ENCODE assay signal across 7 cellular contexts in the genomic region with DNA sequence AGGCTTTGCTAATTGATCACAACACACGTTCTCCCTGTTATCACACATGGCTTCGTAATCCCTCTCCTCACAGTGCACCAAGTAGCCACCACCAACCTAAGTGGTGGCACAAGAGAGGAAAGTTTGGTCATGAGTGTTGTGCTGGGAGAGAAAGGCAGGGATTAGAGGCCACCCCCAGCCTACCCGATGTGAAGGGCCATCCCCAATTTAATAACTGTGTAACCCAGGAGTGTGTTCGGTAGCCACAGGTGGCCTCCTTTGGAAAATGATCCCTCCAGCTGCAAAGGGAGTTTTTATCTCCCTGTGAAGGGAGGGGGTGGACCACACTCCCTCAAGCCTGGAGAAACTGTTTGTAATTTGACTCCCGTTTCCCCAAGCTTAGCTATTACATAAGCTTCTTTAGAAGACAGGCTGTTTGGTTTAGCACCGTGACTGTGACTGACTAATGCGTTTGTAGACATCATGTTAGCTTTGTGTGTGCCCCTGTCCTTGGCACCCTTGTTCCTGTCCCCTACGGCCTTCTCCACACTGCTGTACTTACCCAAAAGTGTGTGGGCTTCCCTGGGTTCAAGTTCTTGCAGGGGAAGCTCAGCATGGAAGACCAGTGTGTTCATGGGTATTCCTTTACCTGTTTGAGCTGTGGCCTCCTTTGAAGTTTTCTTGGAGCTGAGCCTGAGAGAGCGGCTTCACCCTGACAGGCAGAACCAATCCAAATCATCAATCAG. TPM values are rescaled to one million over a fixed set of nuclear protein-coding genes. Genes with fewer than 3 reads are reported as not detected.
DNase-seq lines count a peak whose midpoint lies in the region; ATAC-seq and TF ChIP-seq lines count a peak whose summit lies in the region.

No MANE protein-coding gene starts in this region.

- in situ Hi-C loops in GM23248 (cut with MboI) = no loop called here

- H3K4me3 ChIP-seq in GM23248 (no peak overlapping the region), spleen (no peak overlapping the region)

- H3K27ac ChIP-seq in GM23248 = no peak overlapping the region
- H3K27ac ChIP-seq in spleen = peak overlapping the region in 2 of 8 donors; percentile 16 to 32

- no peaks in the 10 kb centered on the region for H3K9me3 ChIP-seq in GM23248 (ENCODE audit: low read depth)
- peaks cover 0 to 7% (median 6%) of the 10 kb centered on the region in 8 donors for H3K9me3 ChIP-seq in spleen

- 3 to 5% methylated on average over 9 of the region's 9 CpGs for WGBS in GM23248 (ENCODE audit: low coverage in 1 of 2, low lambda C conversion rate in 2 of 2, missing lambda C conversion rate in 2 of 2), 2 experiments
- WGBS in spleen, 5 donors = 60 to 75% (median 68%) methylated on average over 9 of the region's 9 CpGs

- H4K20me1 ChIP-seq in GM23248 (ENCODE audit: insufficient read depth) = no peaks in the 10 kb centered on the region

- ATAC-seq in omental fat pad (ENCODE audit: low FRiP score) (peak; percentile 64), HG03571 (IDR thresholded peaks at IDR 0.05; ENCODE audit: unreplicated experiment) (no peak)

- H2AFZ ChIP-seq in GM23248 = no peak overlapping the region

- DNase-seq in GM23248 = peak; percentile 46
- peak; percentile 79 for DNase-seq in NCI-H146 treated with DMSO at 0.1 percent for 48 hours (lab: John Stamatoyannopoulos, UW; ENCODE audit: unreplicated experiment)
- peak; percentile 41 for DNase-seq in amniotic epithelial cell (ENCODE audit: low read depth)
- DNase-seq in omental fat pad (ENCODE audit: low spot score) = no peak
- DNase-seq in spleen = no peak
- no peak for DNase-seq in epidermal melanocyte (ENCODE audit: insufficient read length, low spot score)

- H3K9ac ChIP-seq in GM23248 = no peak overlapping the region

- H3K4me1 ChIP-seq in GM23248 (ENCODE audit: insufficient read depth) (no peaks in the 10 kb centered on the region), spleen (peaks cover 13 to 91% (median 52%) of the 10 kb centered on the region in 6 donors)

- intact Hi-C loops in spleen (cut with DNase I; ENCODE audit: low total_unique reads) = no loop called here

- H3K79me2 ChIP-seq in GM23248 (ENCODE audit: insufficient read depth) = no peaks in the 10 kb centered on the region

- no peak overlapping the region for H3K4me2 ChIP-seq in GM23248 (ENCODE audit: unreplicated experiment)

- H3F3A ChIP-seq in GM23248 (ENCODE audit: insufficient read depth) = no peaks in the 10 kb centered on the region

- H3K36me3 ChIP-seq in GM23248 (ENCODE audit: low read depth) = no peaks in the 10 kb centered on the region
- H3K36me3 ChIP-seq in spleen = peaks cover 0 to 72% (median 9%) of the 10 kb centered on the region in 6 donors

- peaks cover 35% of the 10 kb centered on the region for H3K27me3 ChIP-seq in GM23248 (replicated peaks; ENCODE audit: insufficient read depth)
- H3K27me3 ChIP-seq in spleen (replicated peaks in 1 of 7) = no peaks in the 10 kb centered on the region

- TF ChIP-seq POLR2A in spleen (IDR thresholded peaks at IDR 0.05) = no peak

- TF ChIP-seq CTCF in omental fat pad (IDR thresholded peaks at IDR 0.05) = no peak
- no peak for TF ChIP-seq CTCF in spleen (IDR thresholded peaks at IDR 0.05 in 8 of 11, conservative IDR thresholded peaks at IDR 0.05 in 3 of 11)

- H3K9me2 ChIP-seq in GM23248 (ENCODE audit: insufficient read depth) = no peaks in the 10 kb centered on the region

RNA-seq across cellular contexts. Expression of a gene that starts 20.6 kb away (rescaled TPM):
- total RNA-seq in GM23248 (2014; rRNA removed; shearing (Covaris generic)) = not detected in 2 replicates
- polyA plus RNA-seq in GM23248 (2016; fragmentation: Nextera tagmentation; extraction: Ambion mirVana) (0.34 TPM in 1 of 2 replicates, not detected in the other), spleen (10 to 100 TPM; 16.0 to 35.0 (median 16.5) TPM)
- total RNA-seq in omental fat pad (10 to 100 TPM in 3 of 4 donors, 1 to 10 TPM in 1; 7.1 to 48.4 (median 21.6) TPM), spleen (10 to 100 TPM; 35.7 to 66.0 (median 47.4) TPM)

Comparison
In these comparisons a context has a peak if more than half of its experiments do, and no peak if none do; other contexts are left out.
1. DNase-seq: peak in GM23248 (single experiment), NCI-H146 treated with DMSO at 0.1 percent for 48 hours (single experiment) and amniotic epithelial cell (single experiment); none in omental fat pad (single experiment), spleen (single experiment) and epidermal melanocyte (single experiment).